In the genomic region with DNA sequence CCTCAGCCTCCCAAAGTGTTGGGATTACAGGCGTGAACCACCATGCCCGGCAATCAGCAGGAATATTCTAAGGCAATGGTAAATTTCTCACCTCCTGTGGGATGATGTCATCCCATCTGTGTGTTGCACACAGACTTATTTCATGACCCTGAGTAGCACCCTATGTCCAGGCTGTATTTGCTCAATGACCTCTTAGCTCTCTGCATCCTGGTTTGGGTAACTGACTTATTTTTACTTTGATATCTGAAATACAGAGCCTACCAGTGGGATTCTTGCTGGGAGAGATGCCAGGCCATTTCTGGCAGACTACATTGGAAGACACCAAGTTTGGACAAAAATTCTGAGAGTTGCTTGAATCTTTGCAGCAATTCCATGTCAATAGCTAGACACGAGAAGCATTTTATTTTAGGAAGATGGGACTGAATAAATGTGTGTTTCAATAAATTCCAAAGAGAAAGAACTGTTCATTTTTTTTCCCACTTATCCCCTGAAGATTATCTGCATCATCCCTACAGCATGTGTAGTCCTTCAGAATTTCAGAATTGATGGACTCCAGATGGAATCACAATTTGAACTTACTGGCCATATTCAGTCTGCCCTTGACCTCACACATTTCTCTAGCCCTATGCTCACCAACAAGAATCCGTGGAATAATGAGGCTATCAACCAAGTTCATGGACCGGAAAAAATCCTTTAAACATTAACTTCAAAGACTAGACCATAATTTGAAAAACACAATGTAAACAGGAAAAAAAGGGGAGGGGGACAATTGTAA, we compare ENCODE assay signal across 20 cellular contexts.
DNase-seq lines count a peak whose midpoint lies in the region; ATAC-seq, FAIRE-seq and TF ChIP-seq lines count a peak whose summit lies in the region.
"Had no signal": no experiment of that assay in that cellular context is flagged by ENCODE, and none has a peak within 500 bp of the region (broad histone marks: within the 10 kb centered on the region; RNA-seq: fewer than 3 reads in every experiment).

No MANE protein-coding gene starts in this region.

- no peak for TF ChIP-seq POLR2A in testis (IDR thresholded peaks at IDR 0.05)

- no peak overlapping the region for H3K4me3 Mint-ChIP-seq in Caco-2 (ENCODE audit: unreplicated experiment)
- H3K4me3 Mint-ChIP-seq: CD8-positive, alpha-beta T cell; central memory CD8-positive, alpha-beta T cell; immature natural killer cell; naive thymus-derived CD4-positive, alpha-beta T cell had no signal

- POLR2A ChIA-PET in Caco-2 (lab: Charles Lee) = no interaction called here

- H3K9me3 ChIP-seq in testis (no peaks in the 10 kb centered on the region), Caco-2 (no peaks in the 10 kb centered on the region)
- H3K9me3 ChIP-seq: spleen, upper lobe of left lung had no signal

- intact Hi-C loops in testis (cut with DNase I; ENCODE audit: low total_unique reads) = no loop called here
- intact Hi-C loops in Caco-2 (cut with micrococcal nuclease; ENCODE audit: unreplicated experiment) = no loop called here

- WGBS in testis, 2 donors = 53 to 57% methylated on average over 5 of the region's 5 CpGs

- H3K36me3 Mint-ChIP-seq in Caco-2 (ENCODE audit: insufficient read depth, unreplicated experiment) = no peaks in the 10 kb centered on the region
- H3K36me3 Mint-ChIP-seq: CD8-positive, alpha-beta T cell; immature natural killer cell; naive thymus-derived CD4-positive, alpha-beta T cell had no signal

- H3K36me3 ChIP-seq in testis (ENCODE audit: low read depth, missing control alignments) = no peaks in the 10 kb centered on the region
- H3K36me3 ChIP-seq in Caco-2 (ENCODE audit: control insufficient read depth, insufficient read depth, low read length) = no peaks in the 10 kb centered on the region
- H3K36me3 ChIP-seq: spleen, upper lobe of left lung had no signal

- DNase-seq in NCI-H1417 treated with DMSO at 0.1 percent for 48 hours (lab: John Stamatoyannopoulos, UW) (peak; percentile 62), left lobe of liver (ENCODE audit: low spot score) (no peak), testis (peak; percentile 25), Caco-2 (no peak), RKO (ENCODE audit: low spot score) (no peak)
- DNase-seq in NK-92 treated with Interleukin-12 subunit alpha and Interleukin-12 subunit beta, amount 100 ng/mL, for 24 hours (lab: John Stamatoyannopoulos, UW) = no peak
- DNase-seq: activated effector memory CD4-positive, alpha-beta T cell treated with anti-CD3 and anti-CD28 coated beads, Interleukin-2, amount 50 U/mL, for 16 hours; CD8-positive, alpha-beta T cell; immature natural killer cell; Kasumi-1; naive thymus-derived CD4-positive, alpha-beta T cell; NCI-H2171; PC-3; spleen; T-helper 2 cell; upper lobe of left lung had no signal

- no peak overlapping the region for H3K27ac Mint-ChIP-seq in Caco-2 (ENCODE audit: unreplicated experiment)
- H3K27ac Mint-ChIP-seq: CD8-positive, alpha-beta T cell; immature natural killer cell; naive thymus-derived CD4-positive, alpha-beta T cell had no signal

- CTCF ChIA-PET in Caco-2 (lab: Charles Lee) = no interaction called here

- no peaks in the 10 kb centered on the region for H3K4me1 Mint-ChIP-seq in Caco-2 (ENCODE audit: low read depth, unreplicated experiment)
- H3K4me1 Mint-ChIP-seq: central memory CD8-positive, alpha-beta T cell; immature natural killer cell; naive thymus-derived CD4-positive, alpha-beta T cell had no signal

- H3K27me3 ChIP-seq in testis (no peaks in the 10 kb centered on the region), Caco-2 (replicated peaks; ENCODE audit: control insufficient read depth, insufficient read depth, low read length) (no peaks in the 10 kb centered on the region)
- H3K27me3 ChIP-seq: spleen, upper lobe of left lung had no signal

- BruUV-seq in Caco-2 (replicated peaks; lab: Mats Ljungman, UMichigan) = no TSS peak

- H3K27ac ChIP-seq in testis = no peak overlapping the region
- H3K27ac ChIP-seq: upper lobe of left lung had no signal

- peaks cover 10% of the 10 kb centered on the region for H3K27me3 Mint-ChIP-seq in Caco-2 (ENCODE audit: insufficient read depth, unreplicated experiment)
- H3K27me3 Mint-ChIP-seq: central memory CD8-positive, alpha-beta T cell had no signal

- no peak overlapping the region for H3K4me3 ChIP-seq in testis
- no peak overlapping the region for H3K4me3 ChIP-seq in Caco-2 (ENCODE audit: low read depth, low read length)
- H3K4me3 ChIP-seq: spleen, upper lobe of left lung had no signal

- no peaks in the 10 kb centered on the region for H3K4me1 ChIP-seq in testis
- no peaks in the 10 kb centered on the region for H3K4me1 ChIP-seq in Caco-2

- no peak for TF ChIP-seq CTCF in testis (IDR thresholded peaks at IDR 0.05)
- no peak for TF ChIP-seq CTCF in Caco-2 (IDR thresholded peaks at IDR 0.05; ENCODE audit: insufficient read depth in 1 of 2, low read depth in 1 of 2, low read length in 1 of 2, severe bottlenecking in 1 of 2, unreplicated experiment in 1 of 2)

- FAIRE-seq in endometrium (lab: Jason Lieb, UNC) = peak; percentile 81

- peak; percentile 40 for ATAC-seq in left lobe of liver
- no peak for ATAC-seq in GM19467 (IDR thresholded peaks at IDR 0.05; ENCODE audit: unreplicated experiment)
- ATAC-seq: CD8-positive, alpha-beta T cell; esophagus mucosa; naive thymus-derived CD4-positive, alpha-beta T cell; PC-3 had no signal

- H3K9me3 Mint-ChIP-seq in Caco-2 (ENCODE audit: unreplicated experiment) = no peaks in the 10 kb centered on the region
- H3K9me3 Mint-ChIP-seq: CD8-positive, alpha-beta T cell; central memory CD8-positive, alpha-beta T cell had no signal

Comparison
In these comparisons a context has a peak if more than half of its experiments do, and no peak if none do; other contexts are left out.
1. DNase-seq: peak in NCI-H1417 treated with DMSO at 0.1 percent for 48 hours (single experiment) and testis (single experiment); none in left lobe of liver (single experiment), NK-92 treated with Interleukin-12 subunit alpha and Interleukin-12 subunit beta, amount 100 ng/mL, for 24 hours (single experiment), Caco-2 (0 of 2) and RKO (single experiment).